Comparison of ENCODE assay signal across 8 cellular contexts in genomic region chr4:102625232-102625930, GRCh38.
DNase-seq lines count a peak whose midpoint lies in the region; ATAC-seq and TF ChIP-seq lines count a peak whose summit lies in the region.

No MANE protein-coding gene starts in this region.

- DNase-seq in AG09309 (ENCODE audit: low read depth) (no peak), left cardiac atrium (peak; percentile 50), thyroid gland (no peak)
- DNase-seq in activated effector memory CD4-positive, alpha-beta T cell treated with anti-CD3 and anti-CD28 coated beads, Interleukin-2, amount 50 U/mL, for 16 hours = peak; percentile 84
- peak; percentile 41 for DNase-seq in stimulated activated CD8-positive, alpha-beta memory T cell treated with anti-CD3 and anti-CD28 coated beads, Interleukin-12 subunit alpha, Interleukin-12 subunit beta, amount 100 ng/mL, for 1 hour (ENCODE audit: low read depth)

- H3K27me3 ChIP-seq in OCI-LY3 (ENCODE audit: low read depth, low read length) (no peaks in the 10 kb centered on the region; the same call in 1 of the 2 replicates), thyroid gland (no peaks in the 10 kb centered on the region)

- TF ChIP-seq POLR2A in thyroid gland (IDR thresholded peaks at IDR 0.05) = no peak

- peak; percentile 91 for ATAC-seq in GM18861 (IDR thresholded peaks at IDR 0.05; ENCODE audit: unreplicated experiment)
- peak; percentile 73 for ATAC-seq in HG02970 (IDR thresholded peaks at IDR 0.05; ENCODE audit: low FRiP score, unreplicated experiment)
- peak; percentile 50 to 78 for ATAC-seq in left cardiac atrium

- no peaks in the 10 kb centered on the region for H4K20me1 ChIP-seq in OCI-LY3 (ENCODE audit: insufficient read depth, low read length)

- no peaks in the 10 kb centered on the region for H3K79me2 ChIP-seq in OCI-LY3 (ENCODE audit: low read length)

- H3K4me3 ChIP-seq in AG09309 (ENCODE audit: control insufficient read depth, low read depth, low read length) = no peak overlapping the region
- H3K4me3 ChIP-seq in OCI-LY3 (ENCODE audit: low read length) = peak overlapping the region; percentile 57
- no peak overlapping the region for H3K4me3 ChIP-seq in thyroid gland (replicated peaks in 1 of 3)

- peak overlapping the region; percentile 72 for H2AFZ ChIP-seq in OCI-LY3 (ENCODE audit: low read depth, low read length)

- 67 to 79% methylated on average over 3 of the region's 3 CpGs for WGBS in thyroid gland, 2 donors

- peak; percentile 26 for TF ChIP-seq CTCF in AG09309 (IDR thresholded peaks at IDR 0.05; ENCODE audit: control insufficient read depth, insufficient read depth, low read depth, low read length, missing control alignments)
- peak; percentile 69 for TF ChIP-seq CTCF in OCI-LY3 (IDR thresholded peaks at IDR 0.05; ENCODE audit: low read depth, low read length)
- peak in 1 of 6 experiments; percentile 7 for TF ChIP-seq CTCF in thyroid gland (IDR thresholded peaks at IDR 0.05)

- H3K36me3 ChIP-seq in OCI-LY3 (replicated peaks; ENCODE audit: low read depth, low read length) = no peaks in the 10 kb centered on the region
- no peaks in the 10 kb centered on the region for H3K36me3 ChIP-seq in thyroid gland

- H3K4me1 ChIP-seq in OCI-LY3 (ENCODE audit: low read length) = peaks cover 27% of the 10 kb centered on the region
- no peaks in the 10 kb centered on the region for H3K4me1 ChIP-seq in thyroid gland

- no peak overlapping the region for H3K27ac ChIP-seq in OCI-LY3 (ENCODE audit: low read length)
- no peak overlapping the region for H3K27ac ChIP-seq in thyroid gland

- H3K9me3 ChIP-seq in OCI-LY3 (ENCODE audit: insufficient read depth, low read length) (no peaks in the 10 kb centered on the region), thyroid gland (no peaks in the 10 kb centered on the region)

- H3K4me2 ChIP-seq in OCI-LY3 (ENCODE audit: low read length) = peak overlapping the region; percentile 61

- peak overlapping the region; percentile 35; the same call in 1 of the 2 replicates for H3K9ac ChIP-seq in OCI-LY3 (ENCODE audit: low read length)

- intact Hi-C loops in left cardiac atrium (cut with DNase I) = loop anchor here in 1 of 2 donors (10.0 kb wide), 1 partner anchor 171 kb away; no protein-coding TSS in a partner anchor
- intact Hi-C loops in thyroid gland (cut with DNase I) = no loop called here

Comparison
In these comparisons a context has a peak if more than half of its experiments do, and no peak if none do; other contexts are left out.
1. DNase-seq: peak in activated effector memory CD4-positive, alpha-beta T cell treated with anti-CD3 and anti-CD28 coated beads, Interleukin-2, amount 50 U/mL, for 16 hours (single experiment), left cardiac atrium (single experiment) and stimulated activated CD8-positive, alpha-beta memory T cell treated with anti-CD3 and anti-CD28 coated beads, Interleukin-12 subunit alpha, Interleukin-12 subunit beta, amount 100 ng/mL, for 1 hour (single experiment); none in AG09309 (single experiment) and thyroid gland (0 of 2).
2. Peak in every context shown above with its lines, with median percentiles within 50 percentile points of each other: ATAC-seq.